Comparison of ENCODE assay signal across 7 cellular contexts in the genomic region with DNA sequence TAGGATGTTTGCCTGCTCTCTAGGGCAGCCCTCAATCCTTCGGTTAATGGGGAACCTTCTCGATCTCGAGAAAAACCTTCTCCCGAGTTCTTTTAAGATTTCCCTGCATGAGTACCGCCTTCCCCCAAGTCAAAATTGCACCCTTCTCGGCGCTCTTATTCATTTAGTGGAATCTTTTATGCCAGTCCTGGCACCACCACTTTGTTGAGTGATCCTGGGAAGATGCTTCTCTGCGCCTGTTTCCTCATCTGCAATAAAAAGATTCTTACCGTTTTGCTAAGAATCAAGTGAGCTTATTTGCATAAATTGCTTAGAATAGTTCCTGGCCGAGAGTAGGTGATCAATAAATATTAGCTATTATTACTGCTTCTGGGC. TPM values are rescaled to one million over a fixed set of nuclear protein-coding genes. Genes with fewer than 3 reads are reported as not detected.
DNase-seq lines count a peak whose midpoint lies in the region; ATAC-seq, FAIRE-seq and TF ChIP-seq lines count a peak whose summit lies in the region.

No MANE protein-coding gene starts in this region.

- H3K4me1 ChIP-seq in HAP-1 = peaks cover 28% of the 10 kb centered on the region
- H3K4me1 ChIP-seq in foreskin keratinocyte = peaks cover 15% of the 10 kb centered on the region
- H3K4me1 ChIP-seq in small intestine (ENCODE audit: control insufficient read depth in 2 of 2, insufficient read depth in 1 of 2, low read depth in 1 of 2, low read length in 1 of 2) = peaks cover 7 to 11% of the 10 kb centered on the region in 2 donors

- H3K9me3 ChIP-seq in HAP-1 (no peaks in the 10 kb centered on the region), small intestine (ENCODE audit: control insufficient read depth, low read depth) (no peaks in the 10 kb centered on the region)

- TF ChIP-seq CTCF in foreskin keratinocyte (conservative IDR thresholded peaks at IDR 0.05) = no peak

- in situ Hi-C loops in HAP-1 (cut with MboI; ENCODE audit: low sequenced_read_pairs) = no loop called here

- no peak for DNase-seq in HAP-1 (ENCODE audit: low spot score in 2 of 2)
- DNase-seq in foreskin keratinocyte = no peak
- DNase-seq in small intestine = no peak
- DNase-seq in GM03348 (ENCODE audit: low spot score) = no peak
- no peak for DNase-seq in HCEC 1CT

- H3K4me3 ChIP-seq in HAP-1 (peak overlapping the region; percentile 84), small intestine (ENCODE audit: low read depth in 1 of 2, low read length in 2 of 2) (peak overlapping the region; percentile 94 to 97)

- peak; percentile 4; the same call in 2 of the 3 replicates for ATAC-seq in SK-N-SH treated with all-trans-retinoic acid at 6 μM for 48 hours
- no peak for ATAC-seq in foreskin keratinocyte
- no peak for ATAC-seq in HG03457 (IDR thresholded peaks at IDR 0.05; ENCODE audit: unreplicated experiment)

- H3K27me3 ChIP-seq in HAP-1 (ENCODE audit: low read depth) (no peaks in the 10 kb centered on the region), foreskin keratinocyte (no peaks in the 10 kb centered on the region), small intestine (ENCODE audit: control insufficient read depth in 2 of 2, insufficient read depth in 2 of 2, low read length in 2 of 2) (no peaks in the 10 kb centered on the region)

- H3K36me3 ChIP-seq in HAP-1 (replicated peaks) (peaks cover 9% of the 10 kb centered on the region), small intestine (ENCODE audit: control insufficient read depth in 2 of 2, insufficient read depth in 2 of 2, low read length in 2 of 2) (no peaks in the 10 kb centered on the region)

- no peak for FAIRE-seq in small intestine (lab: Jason Lieb, UNC)

- WGBS in small intestine, 3 donors = 0 to 2% (median 0%) methylated on average over 10 of the region's 10 CpGs

- peak overlapping the region; percentile 87 for H3K27ac ChIP-seq in foreskin keratinocyte
- peak overlapping the region; percentile 87 to 88 for H3K27ac ChIP-seq in small intestine (ENCODE audit: low read depth in 1 of 2, low read length in 1 of 2)

TF ChIP-seq in SK-N-SH treated with all-trans-retinoic acid at 6 μM for 48 hours, 23 proteins besides CTCF, POLR2A, EP300 and RAD21:
- no peak for TF ChIP-seq OSR1 (CRISPR knock-in tag; IDR thresholded peaks at IDR 0.05)
- TF ChIP-seq ZFP3 (CRISPR knock-in tag; IDR thresholded peaks at IDR 0.05) = no peak
- no peak for TF ChIP-seq GLIS3 (CRISPR knock-in tag; IDR thresholded peaks at IDR 0.05)
- no peak for TF ChIP-seq CSDC2 (CRISPR knock-in tag; IDR thresholded peaks at IDR 0.05)
- TF ChIP-seq ZNF565 (CRISPR knock-in tag; conservative IDR thresholded peaks at IDR 0.05; ENCODE audit: low read depth) = no peak
- TF ChIP-seq ARNTL (CRISPR knock-in tag; IDR thresholded peaks at IDR 0.05; ENCODE audit: borderline replicate concordance, low read depth) = no peak
- TF ChIP-seq ZFP30 (CRISPR knock-in tag; IDR thresholded peaks at IDR 0.05) = no peak
- TF ChIP-seq RARB (CRISPR knock-in tag; IDR thresholded peaks at IDR 0.05) = no peak
- TF ChIP-seq TCF4 (CRISPR knock-in tag; IDR thresholded peaks at IDR 0.05; ENCODE audit: borderline replicate concordance) = no peak
- no peak for TF ChIP-seq TOX (CRISPR knock-in tag; IDR thresholded peaks at IDR 0.05; ENCODE audit: borderline replicate concordance)
- TF ChIP-seq ZC3H10 (CRISPR knock-in tag; IDR thresholded peaks at IDR 0.05) = no peak

RNA-seq across cellular contexts. Expression of a gene that starts 0.7 kb away (rescaled TPM):
- total RNA-seq in foreskin keratinocyte = 216 and 240 TPM in 2 replicates
- 184 and 201 TPM in 2 replicates for polyA plus RNA-seq in foreskin keratinocyte
- 100 to 1,000 TPM; 216 to 407 (median 310) TPM for polyA plus RNA-seq in small intestine

RNA-seq across cellular contexts. Expression of a gene that starts 48.1 kb away (rescaled TPM):
- total RNA-seq in foreskin keratinocyte = 408 and 428 TPM in 2 replicates
- polyA plus RNA-seq in foreskin keratinocyte = 430 and 517 TPM in 2 replicates
- polyA plus RNA-seq in small intestine = 100 to 1,000 TPM; 316 to 358 (median 316) TPM

RNA-seq across cellular contexts. Expression of a gene that starts 53.8 kb away (rescaled TPM):
- 1.3 and 2.6 TPM in 2 replicates for total RNA-seq in foreskin keratinocyte
- polyA plus RNA-seq in foreskin keratinocyte (1.1 and 2.3 TPM in 2 replicates), small intestine (under 1 TPM in 1 of 3 donors, not detected in 2; 0.01 TPM)
